25 cellular contexts compared by ENCODE assay signal in genomic region chr12:3127832-3128231, GRCh38. TPM values are rescaled to one million over a fixed set of nuclear protein-coding genes. Genes with fewer than 3 reads are reported as not detected.
DNase-seq lines count a peak whose midpoint lies in the region; ATAC-seq, FAIRE-seq and TF ChIP-seq lines count a peak whose summit lies in the region.
"Had no signal": no experiment of that assay in that cellular context is flagged by ENCODE, and none has a peak within 500 bp of the region (broad histone marks: within the 10 kb centered on the region; RNA-seq: fewer than 3 reads in every experiment).

No MANE protein-coding gene starts in this region.

- peaks cover 30% of the 10 kb centered on the region for H3K79me1 ChIP-seq in mesenchymal stem cell (replicated peaks; ENCODE audit: low read length, poor library complexity, severe bottlenecking)

- H3K4me3 Mint-ChIP-seq in astrocyte (ENCODE audit: unreplicated experiment) (no peak overlapping the region), T-cell (no peak overlapping the region)
- H3K4me3 Mint-ChIP-seq: CD4-positive, CD25-positive, alpha-beta regulatory T cell; H9; IgD-negative memory B cell had no signal

- H4K20me1 ChIP-seq in astrocyte (ENCODE audit: insufficient read depth, low read length): peaks cover 54% of the 10 kb centered on the region

- WGBS in mesenchymal stem cell: 87% methylated on average over 10 of the region's 10 CpGs

- H3K36me3 Mint-ChIP-seq in astrocyte (ENCODE audit: low read depth, unreplicated experiment) (no peaks in the 10 kb centered on the region), T-cell (no peaks in the 10 kb centered on the region)
- H3K36me3 Mint-ChIP-seq: CD4-positive, CD25-positive, alpha-beta regulatory T cell; IgD-negative memory B cell had no signal

- H3K4me1 Mint-ChIP-seq in astrocyte (ENCODE audit: low read depth, unreplicated experiment): peaks cover 15% of the 10 kb centered on the region
- H3K4me1 Mint-ChIP-seq in T-cell: peaks cover 21 to 23% (median 22%) of the 10 kb centered on the region in 3 donors

- H3K9ac ChIP-seq in astrocyte (ENCODE audit: low read length) (no peak overlapping the region), mesenchymal stem cell (ENCODE audit: low read length) (no peak overlapping the region)

- H2BK12ac ChIP-seq in mesenchymal stem cell (ENCODE audit: low read length in 2 of 2): no peak overlapping the region

- H3K27ac Mint-ChIP-seq in astrocyte (ENCODE audit: unreplicated experiment): no peak overlapping the region
- H3K27ac Mint-ChIP-seq in T-cell: no peak overlapping the region
- H3K27ac Mint-ChIP-seq: IgD-negative memory B cell had no signal

- H3K36me3 ChIP-seq in astrocyte (ENCODE audit: insufficient read depth, low read length): no peaks in the 10 kb centered on the region
- peaks cover 0 to 10% of the 10 kb centered on the region in 2 experiments for H3K36me3 ChIP-seq in mesenchymal stem cell (ENCODE audit: control insufficient read depth in 1 of 2, insufficient read depth in 2 of 2, low read depth in 1 of 2, low read length in 2 of 2)
- H3K36me3 ChIP-seq: BE2C, Peyer's patch had no signal

- CTCF ChIA-PET in T-cell (lab: Charles Lee): no interaction called here

- no peak overlapping the region for H3K23ac ChIP-seq in mesenchymal stem cell (ENCODE audit: low read length in 2 of 2)

- H3K27ac ChIP-seq in astrocyte (ENCODE audit: low read depth, low read length): no peak overlapping the region
- H3K27ac ChIP-seq in mesenchymal stem cell (ENCODE audit: low read length, poor library complexity, severe bottlenecking): no peak overlapping the region
- H3K27ac ChIP-seq: HL-60, Peyer's patch had no signal

- DNase-seq in H4 (ENCODE audit: low spot score): peak; percentile 35
- DNase-seq in astrocyte (ENCODE audit: low read depth): peak; percentile 50
- DNase-seq in fibroblast of gingiva (ENCODE audit: low read depth): peak; percentile 72
- peak; percentile 48 for DNase-seq in mesenchymal stem cell
- no peak for DNase-seq in SHP77 treated with DMSO at 0.1 percent for 48 hours (lab: John Stamatoyannopoulos, UW)
- DNase-seq in T-cell: no peak
- DNase-seq: BE2C; CD4-positive, CD25-positive, alpha-beta regulatory T cell; COR-L47; DMS 273 treated with DMSO at 0.1 percent for 48 hours; DND-41; H9; Kasumi-1; MM.1S; NCI-H1105 treated with DMSO at 0.1 percent for 48 hours; NCI-H1694; NCI-H2081 treated with DMSO at 0.1 percent for 48 hours; NCI-H446 treated with DMSO at 0.1 percent for 48 hours; Peyer's patch had no signal

- peaks cover 14% of the 10 kb centered on the region for H3K79me2 ChIP-seq in astrocyte (ENCODE audit: insufficient read depth, low read length)

- no peak overlapping the region for H3K18ac ChIP-seq in mesenchymal stem cell (ENCODE audit: low read depth in 1 of 2, low read length in 2 of 2)

- H3K4me2 ChIP-seq in astrocyte (ENCODE audit: low read length): no peak overlapping the region
- H3K4me2 ChIP-seq in mesenchymal stem cell (ENCODE audit: low read length, poor library complexity, severe bottlenecking): no peak overlapping the region

- TF ChIP-seq CTCF in astrocyte (IDR thresholded peaks at IDR 0.05; ENCODE audit: insufficient read depth, low read depth, low read length): no peak

- H4K8ac ChIP-seq in mesenchymal stem cell (ENCODE audit: low read length): no peak overlapping the region

- H3K4ac ChIP-seq in mesenchymal stem cell (ENCODE audit: low read depth in 1 of 2, low read length in 2 of 2): no peak overlapping the region

- H2AK5ac ChIP-seq in mesenchymal stem cell (ENCODE audit: low read length, severe bottlenecking): no peak overlapping the region

- no peak overlapping the region for H2BK120ac ChIP-seq in mesenchymal stem cell (ENCODE audit: low read depth, low read length)

- no peak for FAIRE-seq in astrocyte (lab: Jason Lieb, UNC)
- FAIRE-seq: A204.1, G401.6 had no signal

- POLR2A ChIA-PET in T-cell (lab: Charles Lee): no interaction called here

- no peak overlapping the region for H2BK15ac ChIP-seq in mesenchymal stem cell (ENCODE audit: low read depth, poor library complexity, severe bottlenecking)

- H3K27me3 Mint-ChIP-seq in astrocyte (ENCODE audit: low read depth, unreplicated experiment): peaks cover 14% of the 10 kb centered on the region
- peaks cover 40 to 41% of the 10 kb centered on the region in 2 donors for H3K27me3 Mint-ChIP-seq in T-cell

- no peak overlapping the region for H4K91ac ChIP-seq in mesenchymal stem cell (ENCODE audit: low read length)

- peaks cover 7% of the 10 kb centered on the region for H3K27me3 ChIP-seq in astrocyte (ENCODE audit: insufficient read depth, low read length)
- H3K27me3 ChIP-seq in mesenchymal stem cell (ENCODE audit: control insufficient read depth in 1 of 2, insufficient read depth in 1 of 2, low read length in 2 of 2): no peaks in the 10 kb centered on the region
- H3K27me3 ChIP-seq: BE2C, Peyer's patch had no signal

- H2AFZ ChIP-seq in astrocyte (ENCODE audit: low read depth, low read length) (no peak overlapping the region), mesenchymal stem cell (ENCODE audit: low read depth, low read length) (no peak overlapping the region)

- peaks cover 29% of the 10 kb centered on the region for H3K4me1 ChIP-seq in astrocyte (ENCODE audit: insufficient read depth, low read length)
- H3K4me1 ChIP-seq in mesenchymal stem cell (ENCODE audit: control insufficient read depth, insufficient read depth, low read depth, low read length): peaks cover 22% of the 10 kb centered on the region

- H3K14ac ChIP-seq in mesenchymal stem cell (ENCODE audit: low read length in 2 of 2): no peak overlapping the region

- ATAC-seq in GM19397 (IDR thresholded peaks at IDR 0.05; ENCODE audit: unreplicated experiment) (no peak), T-cell (replicated peaks in 1 of 4) (no peak)
- ATAC-seq: Right ventricle myocardium inferior had no signal

- no peak overlapping the region for H2BK5ac ChIP-seq in mesenchymal stem cell (ENCODE audit: low read depth, low read length, poor library complexity, severe bottlenecking)

- no peak overlapping the region for H3K4me3 ChIP-seq in astrocyte (ENCODE audit: insufficient read depth, low read depth, low read length)
- no peak overlapping the region for H3K4me3 ChIP-seq in mesenchymal stem cell (ENCODE audit: insufficient read depth in 1 of 2, low read depth in 1 of 2, low read length in 2 of 2)
- H3K4me3 ChIP-seq: Peyer's patch had no signal

- H3K9me3 ChIP-seq in astrocyte (ENCODE audit: insufficient read depth, low read depth, low read length) (no peaks in the 10 kb centered on the region), mesenchymal stem cell (ENCODE audit: control insufficient read depth, low read length) (peaks cover 22% of the 10 kb centered on the region)
- H3K9me3 ChIP-seq: BE2C, Peyer's patch had no signal

- H3K9me3 Mint-ChIP-seq in astrocyte (ENCODE audit: unreplicated experiment) (peaks cover 6% of the 10 kb centered on the region), T-cell (peaks cover 0 to 6% (median 0%) of the 10 kb centered on the region in 3 donors)
- H3K9me3 Mint-ChIP-seq: H9 had no signal

RNA-seq across cellular contexts. Expression of gene TSPAN9, which starts 50.7 kb away (rescaled TPM):
- 12.7 and 15.8 TPM in 2 replicates for total RNA-seq in H4 (2014; rRNA removed; shearing (Covaris generic))
- total RNA-seq in astrocyte (39.8 and 40.9 TPM in 2 replicates), T-cell (1 to 10 TPM in 1 of 5 donors, under 1 TPM in 4; 0.56 to 1.1 (median 0.70) TPM)
- polyA plus RNA-seq in mesenchymal stem cell (2013, experiment 1 of 2): 22.0 TPM
- polyA plus RNA-seq in mesenchymal stem cell (2013, experiment 2 of 2): 21.7 TPM
- polyA plus RNA-seq: IgD-negative memory B cell had no signal

Comparison
In these comparisons a context has a peak if more than half of its experiments do, and no peak if none do; other contexts are left out.
1. DNase-seq: peak in H4 (single experiment), astrocyte (single experiment), fibroblast of gingiva (single experiment) and mesenchymal stem cell (single experiment); none in SHP77 treated with DMSO at 0.1 percent for 48 hours (single experiment) and T-cell (0 of 34).